Comparison of ENCODE assay signal across 8 cellular contexts in genomic region chr1:161749509-161750407, GRCh38. TPM values are rescaled to one million over a fixed set of nuclear protein-coding genes. Genes with fewer than 3 reads are reported as not detected.
DNase-seq lines count a peak whose midpoint lies in the region; ATAC-seq and TF ChIP-seq lines count a peak whose summit lies in the region.

Gene DUSP12 (plus strand): TSS chr1:161749786. CDS start chr1:161749802, 16 bp downstream.

- H3K36me3 Mint-ChIP-seq in type B pancreatic cell = peaks cover 15% of the 10 kb centered on the region

- peaks cover 5% of the 10 kb centered on the region for H3K79me1 ChIP-seq in trophoblast cell (ENCODE audit: low read length)

- H3K9ac ChIP-seq in adipocyte (ENCODE audit: low read length) = peak within 1 kb of the TSS; percentile 99
- peak within 1 kb of the TSS; percentile 95 for H3K9ac ChIP-seq in trophoblast cell (ENCODE audit: low read length)

- H3K9me3 Mint-ChIP-seq in type B pancreatic cell = no peaks in the 10 kb centered on the region

- TF ChIP-seq CTCF in GM12873 (IDR thresholded peaks at IDR 0.05; ENCODE audit: insufficient read depth, low read depth, low read length, missing control alignments) = peak; percentile 24
- no peak for TF ChIP-seq CTCF in cardiac muscle cell (IDR thresholded peaks at IDR 0.05; ENCODE audit: low read depth, low read length)
- no peak for TF ChIP-seq CTCF in type B pancreatic cell (conservative IDR thresholded peaks at IDR 0.05)

- H3K27ac Mint-ChIP-seq in type B pancreatic cell = peak within 1 kb of the TSS; percentile 96

- H3K27me3 Mint-ChIP-seq in type B pancreatic cell = peaks cover 15% of the 10 kb centered on the region

- peak within 1 kb of the TSS; percentile 94 for H2BK5ac ChIP-seq in trophoblast cell (ENCODE audit: low read depth, low read length, poor library complexity)

- H3K4me3 ChIP-seq in adipocyte (ENCODE audit: low read length) (peak within 1 kb of the TSS; percentile 99), cardiac muscle cell (peak within 1 kb of the TSS; percentile 77), trophoblast cell (ENCODE audit: low read depth, low read length) (peak within 1 kb of the TSS; percentile 83)

- H4K8ac ChIP-seq in trophoblast cell (ENCODE audit: low read depth, low read length) = peak within 1 kb of the TSS; percentile 99

- peak within 1 kb of the TSS; percentile 78 for H2AFZ ChIP-seq in trophoblast cell (ENCODE audit: insufficient read depth, low read length, poor library complexity)

- peaks cover 6% of the 10 kb centered on the region for H3K79me2 ChIP-seq in trophoblast cell (ENCODE audit: control insufficient read depth, insufficient read depth, low read length, poor library complexity)

- peaks cover 16% of the 10 kb centered on the region for H3K4me1 Mint-ChIP-seq in type B pancreatic cell (ENCODE audit: unreplicated experiment)

- peak within 1 kb of the TSS; percentile 90 for H3K27ac ChIP-seq in cardiac muscle cell
- peak within 1 kb of the TSS; percentile 94 for H3K27ac ChIP-seq in trophoblast cell (ENCODE audit: low read depth, low read length)

- no peak within 1 kb of the TSS for H2BK12ac ChIP-seq in trophoblast cell (ENCODE audit: low read length)

- H3K4me1 ChIP-seq in adipocyte (ENCODE audit: control insufficient read depth, insufficient read depth, low read length) (peaks cover 18% of the 10 kb centered on the region), cardiac muscle cell (ENCODE audit: low read depth) (peaks cover 6% of the 10 kb centered on the region), trophoblast cell (ENCODE audit: control insufficient read depth in 1 of 2, insufficient read depth in 2 of 2, low read length in 2 of 2) (peaks cover 0 to 1% of the 10 kb centered on the region in 2 experiments)

- H3K4me3 Mint-ChIP-seq in type B pancreatic cell = peak within 1 kb of the TSS; percentile 99

- peak within 1 kb of the TSS; percentile 81 for H2BK120ac ChIP-seq in trophoblast cell (ENCODE audit: insufficient read depth, low read length, poor library complexity)

- H3K9me3 ChIP-seq in adipocyte (ENCODE audit: control insufficient read depth, low read length) = no peaks in the 10 kb centered on the region
- no peaks in the 10 kb centered on the region for H3K9me3 ChIP-seq in cardiac muscle cell (ENCODE audit: low read depth)
- no peaks in the 10 kb centered on the region for H3K9me3 ChIP-seq in trophoblast cell (ENCODE audit: insufficient read depth, low read depth, low read length)

- ATAC-seq in HG02678 (IDR thresholded peaks at IDR 0.05; ENCODE audit: unreplicated experiment) = peak; percentile 98

- peak within 1 kb of the TSS; percentile 97 for H4K12ac ChIP-seq in trophoblast cell (ENCODE audit: low read depth, low read length)

- peaks cover 32% of the 10 kb centered on the region for H3K36me3 ChIP-seq in adipocyte (ENCODE audit: control insufficient read depth, insufficient read depth, low read length, severe bottlenecking)
- H3K36me3 ChIP-seq in cardiac muscle cell = peaks cover 32% of the 10 kb centered on the region
- peaks cover 7 to 14% of the 10 kb centered on the region in 2 experiments for H3K36me3 ChIP-seq in trophoblast cell (ENCODE audit: control insufficient read depth in 1 of 2, insufficient read depth in 2 of 2, low read length in 2 of 2)

- peak within 1 kb of the TSS; percentile 94 for H3K18ac ChIP-seq in trophoblast cell (ENCODE audit: low read length)

- peak within 1 kb of the TSS; percentile 76 for H3K4me2 ChIP-seq in trophoblast cell (ENCODE audit: low read length)

- WGBS in trophoblast cell (ENCODE audit: extremely low coverage, insufficient coverage, insufficient read length) = no CpG with 5 or more reads among the region's 65 CpGs

- peak; percentile 94 to 99 (median 98) for DNase-seq in NCI-H1417 (lab: John Stamatoyannopoulos, UW)
- DNase-seq in T follicular helper cell (ENCODE audit: low read depth) = peak; percentile 76
- DNase-seq in adipocyte (ENCODE audit: low read depth) = peak; percentile 97
- peak; percentile 95 to 98 for DNase-seq in cardiac muscle cell (ENCODE audit: low read depth in 1 of 2, low spot score in 1 of 2)
- DNase-seq in trophoblast cell = peak; percentile 93 to 95
- DNase-seq in type B pancreatic cell (ENCODE audit: extremely low spot score, unreplicated experiment) = peak; percentile 93

- H3K4ac ChIP-seq in trophoblast cell (ENCODE audit: low read depth, low read length) = peak within 1 kb of the TSS; percentile 56

- peak within 1 kb of the TSS; percentile 95 for H3K14ac ChIP-seq in trophoblast cell (ENCODE audit: low read length)

- no peaks in the 10 kb centered on the region for H3K27me3 ChIP-seq in adipocyte (replicated peaks; ENCODE audit: control insufficient read depth, insufficient read depth, low read length)
- no peaks in the 10 kb centered on the region for H3K27me3 ChIP-seq in cardiac muscle cell
- no peaks in the 10 kb centered on the region for H3K27me3 ChIP-seq in trophoblast cell (ENCODE audit: insufficient read depth, low read length)

- H2AK5ac ChIP-seq in trophoblast cell (ENCODE audit: low read length) = no peak within 1 kb of the TSS

- peak within 1 kb of the TSS; percentile 97 for H4K91ac ChIP-seq in trophoblast cell (ENCODE audit: low read depth, low read length)

- H3K23ac ChIP-seq in trophoblast cell (ENCODE audit: low read length) = no peak within 1 kb of the TSS

RNA-seq across cellular contexts. Expression of gene DUSP12, which starts in this region (rescaled TPM):
- total RNA-seq in cardiac muscle cell (40.0 and 60.5 TPM in 2 replicates), type B pancreatic cell (ENCODE audit: low replicate concordance) (23.7 and 34.0 TPM in 2 replicates)
- polyA plus RNA-seq in cardiac muscle cell = 63.1 and 65.7 TPM in 2 replicates
- 24.5 and 26.5 TPM in 2 replicates for polyA plus RNA-seq in trophoblast cell (2013)

Comparison
In these comparisons a context has a peak if more than half of its experiments do, and no peak if none do; other contexts are left out.
1. Peak in every context shown above with its lines: DNase-seq, ATAC-seq, H3K4me3 ChIP-seq and H3K27ac ChIP-seq.